In genomic region chr6:10446548-10446947, GRCh38 we compare ENCODE assay signal across 35 cellular contexts.
"Had no signal": no experiment of that assay in that cellular context is flagged by ENCODE, and none has a peak within 500 bp of the region (broad histone marks: within the 10 kb centered on the region; RNA-seq: fewer than 3 reads in every experiment).

No MANE protein-coding gene starts in this region.

- H3K36me3 ChIP-seq: MG63 had no signal

- DNase-seq: Karpas-422, Kasumi-1, MG63, MM.1S, MV-4-11, NCI-H1048, NCI-H1092, NCI-H1092 treated with DMSO at 0.1 percent for 48 hours, NCI-H1105, NCI-H1105 treated with DMSO at 0.1 percent for 48 hours, NCI-H1417, NCI-H1417 treated with DMSO at 0.1 percent for 48 hours, NCI-H1436, NCI-H1436 treated with DMSO at 0.1 percent for 48 hours, NCI-H146, NCI-H1694, NCI-H1694 treated with DMSO at 0.1 percent for 48 hours, NCI-H187, NCI-H187 treated with DMSO at 0.1 percent for 48 hours, NCI-H1930, NCI-H2029, NCI-H2029 treated with DMSO at 0.1 percent for 48 hours, NCI-H2081, NCI-H2081 treated with DMSO at 0.1 percent for 48 hours, NCI-H2107, NCI-H2171, NCI-H2171 treated with DMSO at 0.1 percent for 48 hours, NCI-H2227 treated with DMSO at 0.1 percent for 48 hours, NCI-H226, NCI-H345, NCI-H446, NCI-H446 treated with DMSO at 0.1 percent for 48 hours, NCI-H510A, NCI-H510A treated with DMSO at 0.1 percent for 48 hours, NCI-H524 had no signal

- H3K9me3 ChIP-seq: MG63 had no signal

- H3K4me3 ChIP-seq: MG63 had no signal

- H3K27me3 ChIP-seq: MG63 had no signal
